8 cellular contexts compared by ENCODE assay signal in genomic region chr2:238439093-238439849, GRCh38. TPM values are rescaled to one million over a fixed set of nuclear protein-coding genes. Genes with fewer than 3 reads are reported as not detected.
A peak's percentile ranks its signal among the peaks of the same experiment; 100 is the strongest.
DNase-seq lines count a peak whose midpoint lies in the region; ATAC-seq and TF ChIP-seq lines count a peak whose summit lies in the region.

No MANE protein-coding gene starts in this region.

- H2AFZ ChIP-seq in GM23338: no peak overlapping the region

- no peaks in the 10 kb centered on the region for H3K27me3 ChIP-seq in GM23338 (ENCODE audit: insufficient read depth)
- H3K27me3 ChIP-seq in foreskin keratinocyte: no peaks in the 10 kb centered on the region

- H3K9me3 Mint-ChIP-seq in GM23338: no peaks in the 10 kb centered on the region

- no peak for TF ChIP-seq CTCF in GM23338 (conservative IDR thresholded peaks at IDR 0.05; ENCODE audit: low read depth in 2 of 2)
- no peak for TF ChIP-seq CTCF in foreskin keratinocyte (conservative IDR thresholded peaks at IDR 0.05)

- ATAC-seq in GM23338 (no peak), foreskin keratinocyte (peak; percentile 77), HG03175 (IDR thresholded peaks at IDR 0.05; ENCODE audit: unreplicated experiment) (no peak), GM18858 (IDR thresholded peaks at IDR 0.05; ENCODE audit: unreplicated experiment) (no peak)

- H3K36me3 ChIP-seq in GM23338 (ENCODE audit: insufficient read depth): peaks cover 10% of the 10 kb centered on the region

- H3K4me3 Mint-ChIP-seq in GM23338: no peak overlapping the region

- peaks cover 79% of the 10 kb centered on the region for H3K79me2 ChIP-seq in GM23338 (replicated peaks; ENCODE audit: insufficient read depth)

- H3K4me1 ChIP-seq in GM23338 (ENCODE audit: insufficient read depth) (no peaks in the 10 kb centered on the region), foreskin keratinocyte (peaks cover 27% of the 10 kb centered on the region)

- H3F3A ChIP-seq in GM23338 (replicated peaks; ENCODE audit: low read depth): no peaks in the 10 kb centered on the region

- peaks cover 7% of the 10 kb centered on the region for H3K4me1 Mint-ChIP-seq in GM23338

- H4K20me1 ChIP-seq in GM23338 (replicated peaks; ENCODE audit: insufficient read depth): peaks cover 60% of the 10 kb centered on the region

- H3K27ac ChIP-seq in GM23338 (ENCODE audit: low read depth): no peak overlapping the region
- peak overlapping the region; percentile 50 for H3K27ac ChIP-seq in foreskin keratinocyte

- H3K27me3 Mint-ChIP-seq in GM23338 (ENCODE audit: insufficient read depth, low read depth, poor library complexity): no peaks in the 10 kb centered on the region

- DNase-seq in GM23338 (ENCODE audit: low spot score) (no peak), foreskin keratinocyte (peak; percentile 95 to 98), NCI-H82 treated with DMSO at 0.1 percent for 48 hours (lab: John Stamatoyannopoulos, UW; ENCODE audit: unreplicated experiment) (no peak), DMS153 treated with DMSO at 0.1 percent for 48 hours (lab: John Stamatoyannopoulos, UW; ENCODE audit: unreplicated experiment) (no peak)
- peak; percentile 40 for DNase-seq in activated CD8-positive, alpha-beta memory T cell treated with anti-CD3 and anti-CD28 coated beads, Interleukin-2, amount 50 U/mL, for 24 hours (ENCODE audit: extremely low read depth)
- DNase-seq in stimulated activated CD4-positive, alpha-beta T cell treated with anti-CD3 and anti-CD28 coated beads, Interleukin-1b, Interleukin-23, amount 100 ng/mL, for 48 hours: peak; percentile 74

- no peaks in the 10 kb centered on the region for H3K9me2 ChIP-seq in GM23338 (ENCODE audit: insufficient read depth)

- H3K4me3 ChIP-seq in GM23338: no peak overlapping the region

- H3K4me2 ChIP-seq in GM23338: no peak overlapping the region

- peak overlapping the region; percentile 9; the same call in 1 of the 2 replicates for H3K27ac Mint-ChIP-seq in GM23338

- peaks cover 36% of the 10 kb centered on the region for H3K36me3 Mint-ChIP-seq in GM23338 (ENCODE audit: low read depth)

TF ChIP-seq in GM23338, 12 proteins besides CTCF, POLR2A, EP300 and RAD21:
- no peak for TF ChIP-seq POLR2AphosphoS5 (IDR thresholded peaks at IDR 0.05; ENCODE audit: low read depth)

RNA-seq across cellular contexts. Expression of gene ASB1, which starts 12.5 kb away (rescaled TPM):
- 18.9 and 23.9 TPM in 2 replicates for total RNA-seq in GM23338 (2014; rRNA removed; shearing (Covaris generic))
- 21.5 and 23.8 TPM in 2 replicates for polyA plus RNA-seq in GM23338 (2016; fragmentation: Nextera tagmentation; extraction: Ambion mirVana)
- total RNA-seq in foreskin keratinocyte: 28.9 and 34.3 TPM in 2 replicates
- 40.5 and 42.5 TPM in 2 replicates for polyA plus RNA-seq in foreskin keratinocyte

Comparison
In these comparisons a context has a peak if more than half of its experiments do, and no peak if none do; other contexts are left out.
1. DNase-seq: peak in activated CD8-positive, alpha-beta memory T cell treated with anti-CD3 and anti-CD28 coated beads, Interleukin-2, amount 50 U/mL, for 24 hours (single experiment), foreskin keratinocyte (2 of 2) and stimulated activated CD4-positive, alpha-beta T cell treated with anti-CD3 and anti-CD28 coated beads, Interleukin-1b, Interleukin-23, amount 100 ng/mL, for 48 hours (single experiment); none in GM23338 (single experiment), NCI-H82 treated with DMSO at 0.1 percent for 48 hours (single experiment) and DMS153 treated with DMSO at 0.1 percent for 48 hours (single experiment).